In genomic region chr15:79994651-79995050, GRCh38 we compare ENCODE assay signal across 16 cellular contexts. TPM values are rescaled to one million over a fixed set of nuclear protein-coding genes. Genes with fewer than 3 reads are reported as not detected.
DNase-seq lines count a peak whose midpoint lies in the region; TF ChIP-seq lines count a peak whose summit lies in the region.
"Had no signal": no experiment of that assay in that cellular context is flagged by ENCODE, and none has a peak within 500 bp of the region (broad histone marks: within the 10 kb centered on the region; RNA-seq: fewer than 3 reads in every experiment).

No MANE protein-coding gene starts in this region.

- H3K27me3 Mint-ChIP-seq in HFFc6 (ENCODE audit: insufficient read depth) (0 out of 2 replicates have a peak, but pooled peaks cover 3% of the 10 kb centered on the region), MCF 10A (ENCODE audit: insufficient read depth, unreplicated experiment) (peaks cover 8% of the 10 kb centered on the region)
- H3K27me3 Mint-ChIP-seq: activated CD4-positive, alpha-beta T cell treated with anti-CD3 and anti-CD28 coated beads for 36 hours; T-cell had no signal

- H3K27ac ChIP-seq in ACC112 (ENCODE audit: low read depth, low read length), result no peak overlapping the region
- no peak overlapping the region for H3K27ac ChIP-seq in RWPE1

- intact Hi-C loops in MCF 10A (cut with micrococcal nuclease) (no loop called here), posterior vena cava (cut with DNase I) (loop anchor here in 1 of 2 donors (5.0 kb wide), 1 partner anchor 642 kb away; no protein-coding TSS in a partner anchor)

- H3K27me3 ChIP-seq in ACC112 (ENCODE audit: insufficient read depth, low read length), result no peaks in the 10 kb centered on the region

- H3K4me1 ChIP-seq in ACC112 (ENCODE audit: control insufficient read depth, insufficient read depth, low read length, unreplicated experiment), result peaks cover 8% of the 10 kb centered on the region

- no peaks in the 10 kb centered on the region for H3K36me3 Mint-ChIP-seq in HFFc6 (ENCODE audit: low read depth)
- H3K36me3 Mint-ChIP-seq in MCF 10A (ENCODE audit: insufficient read depth, unreplicated experiment), result no peaks in the 10 kb centered on the region
- H3K36me3 Mint-ChIP-seq: T-cell had no signal

- H3K36me3 ChIP-seq in ACC112 (ENCODE audit: insufficient read depth, low read length), result no peaks in the 10 kb centered on the region

- no peak overlapping the region for H3K4me3 ChIP-seq in ACC112 (ENCODE audit: low read depth, low read length)

- CTCF ChIA-PET in MCF 10A (lab: Yijun Ruan, JAX), result interaction anchor here (0.8 to 4.1 kb wide), 7 partner anchors 136 to 655 kb away, joined by 3 to 34 read pairs (median 5); no protein-coding TSS in a partner anchor
- CTCF ChIA-PET in RWPE1 (lab: Yijun Ruan, JAX), result interaction anchor here (0.6 to 0.7 kb wide), 2 partner anchors 49 to 226 kb away, joined by 4 read pairs; no protein-coding TSS in a partner anchor

- H3K4me1 Mint-ChIP-seq in HFFc6 (ENCODE audit: low read depth) (peaks cover 23% of the 10 kb centered on the region), MCF 10A (ENCODE audit: insufficient read depth, unreplicated experiment) (peaks cover 7% of the 10 kb centered on the region)

- no peak overlapping the region for H3K4me3 Mint-ChIP-seq in HFFc6
- no peak overlapping the region for H3K4me3 Mint-ChIP-seq in MCF 10A (ENCODE audit: unreplicated experiment)
- H3K4me3 Mint-ChIP-seq: activated CD4-positive, alpha-beta T cell treated with anti-CD3 and anti-CD28 coated beads for 36 hours; T-cell had no signal

- no peak for TF ChIP-seq CTCF in HFFc6 (IDR thresholded peaks at IDR 0.05)
- no peak for TF ChIP-seq CTCF in MCF 10A (IDR thresholded peaks at IDR 0.05; ENCODE audit: unreplicated experiment)
- TF ChIP-seq CTCF in RWPE1 (conservative IDR thresholded peaks at IDR 0.05; ENCODE audit: low read depth), result no peak

- H3K9me3 Mint-ChIP-seq in HFFc6 (no peaks in the 10 kb centered on the region), MCF 10A (ENCODE audit: unreplicated experiment) (no peaks in the 10 kb centered on the region)
- H3K9me3 Mint-ChIP-seq: T-cell had no signal

- H2AFZ ChIP-seq in ACC112 (ENCODE audit: low read length, unreplicated experiment), result peak overlapping the region; percentile 35

- no peaks in the 10 kb centered on the region for H3K79me2 ChIP-seq in ACC112 (ENCODE audit: control insufficient read depth, insufficient read depth, low read length, unreplicated experiment)

- POLR2A ChIA-PET in MCF 10A (lab: Yijun Ruan, JAX) (interaction anchor here (0.6 kb wide), 2 partner anchors 72 to 349 kb away, joined by 3 read pairs; no protein-coding TSS in a partner anchor), RWPE1 (lab: Yijun Ruan, JAX; ENCODE audit: low non-redundant PET) (no interaction called here)

- no peak overlapping the region; the same call in 1 of the 2 replicates for H3K27ac Mint-ChIP-seq in HFFc6
- peak overlapping the region; percentile 6 for H3K27ac Mint-ChIP-seq in MCF 10A (ENCODE audit: low read depth, unreplicated experiment)
- H3K27ac Mint-ChIP-seq: activated CD4-positive, alpha-beta T cell treated with anti-CD3 and anti-CD28 coated beads for 36 hours; T-cell had no signal

- DNase-seq in HFFc6, result peak; percentile 18
- peak; percentile 17 for DNase-seq in MCF 10A (ENCODE audit: unreplicated experiment)
- peak; percentile 92 for DNase-seq in kidney tubule cell (ENCODE audit: low spot score)
- DNase-seq in DMS 273 treated with DMSO at 0.1 percent for 48 hours (lab: John Stamatoyannopoulos, UW), result no peak
- no peak for DNase-seq in RPMI8226
- no peak for DNase-seq in posterior vena cava (ENCODE audit: low spot score)
- no peak for DNase-seq in RWPE1 (ENCODE audit: low spot score)
- DNase-seq: activated CD4-positive, alpha-beta T cell treated with anti-CD3 and anti-CD28 coated beads for 36 hours; activated T-cell treated with anti-CD3 and anti-CD28 coated beads for 4 hours; DMS53; NCI-H1092 treated with DMSO at 0.1 percent for 48 hours; NCI-H446; occipital lobe; OCI-M1; T-cell had no signal

- BruUV-seq in MCF 10A (replicated peaks; lab: Mats Ljungman, UMichigan), result no TSS peak

RNA-seq across cellular contexts. Expression of gene BCL2A1, which starts 23.7 kb away (rescaled TPM):
- under 1 TPM in 2 of 6 experiments, not detected in 4; 0.27 to 0.46 TPM for total RNA-seq in HFFc6 (2021; fragmentation: NEBNext Ultra II Directional; extraction: Animal tissue kit (Norgen Biotek cat#: 25700))
- total RNA-seq in MCF 10A (2022) (not detected in 2 replicates), posterior vena cava (1 to 10 TPM; 3.6 to 4.5 TPM)

Comparison
In these comparisons a context has a peak if more than half of its experiments do, and no peak if none do; other contexts are left out.
1. DNase-seq: peak in HFFc6 (single experiment), MCF 10A (single experiment) and kidney tubule cell (single experiment); none in DMS 273 treated with DMSO at 0.1 percent for 48 hours (single experiment), RPMI8226 (single experiment), posterior vena cava (single experiment) and RWPE1 (single experiment).